ENCODE assay signal across 17 cellular contexts in the genomic region with DNA sequence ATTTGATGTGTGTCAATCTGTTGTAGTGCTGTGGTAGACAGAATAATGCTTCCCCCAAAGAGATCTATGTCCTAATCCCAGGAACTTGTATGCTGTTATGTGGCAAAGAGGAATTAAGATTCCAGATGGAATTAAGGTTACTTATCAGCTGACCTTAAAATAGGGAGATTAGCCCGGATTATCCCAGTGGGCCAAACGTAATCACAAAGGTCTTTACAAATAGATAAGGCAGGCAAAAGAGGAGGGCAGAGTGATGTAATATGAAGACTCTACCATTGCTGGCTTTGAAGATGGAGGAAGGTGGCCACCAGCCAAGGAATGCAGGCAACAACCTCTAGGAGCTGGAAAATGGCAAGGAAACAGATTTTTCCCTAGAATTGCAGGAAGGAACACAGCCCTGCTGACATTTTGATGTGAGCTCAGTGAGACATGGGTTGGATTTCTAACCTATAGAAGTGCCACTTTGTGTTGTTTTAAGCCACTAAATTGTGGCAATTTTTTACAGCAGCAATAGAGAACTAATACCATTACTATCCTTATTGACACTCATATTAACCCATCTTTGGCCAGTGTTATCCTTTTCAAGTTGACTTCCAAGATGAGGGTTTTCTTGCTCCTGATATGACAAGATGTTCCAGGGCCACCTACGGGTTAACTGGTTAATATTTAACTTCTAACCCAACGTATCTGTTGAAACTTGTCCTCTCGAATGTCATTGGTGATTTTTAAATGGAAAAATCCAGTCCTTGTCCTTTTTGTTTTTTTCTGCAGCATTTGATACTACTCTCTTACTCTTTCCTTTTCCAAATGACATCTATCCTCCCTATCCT.
"Had no signal": no experiment of that assay in that cellular context is flagged by ENCODE, and none has a peak within 500 bp of the region (broad histone marks: within the 10 kb centered on the region; RNA-seq: fewer than 3 reads in every experiment).

No MANE protein-coding gene starts in this region.

- H3K4me3 ChIP-seq: adrenal gland, left ventricle myocardium inferior, prostate gland, right lobe of liver, vagina had no signal

- H3K9me3 ChIP-seq: adrenal gland, prostate gland, right lobe of liver, vagina had no signal

- DNase-seq: activated CD4-positive, alpha-beta memory T cell treated with anti-CD3 and anti-CD28 coated beads for 36 hours; activated gamma-delta T cell treated with Interleukin-2 at 50 U/mL for 16 hours; activated T-cell treated with anti-CD3 and anti-CD28 coated beads for 4 hours; adrenal gland; effector CD8-positive, alpha-beta T cell; foreskin melanocyte; kidney; left ventricle myocardium inferior; right lobe of liver; small intestine; stimulated activated CD4-positive, alpha-beta T cell treated with anti-CD3 and anti-CD28 coated beads, Interleukin-15, amount 100 ng/mL, for 24 hours; stimulated activated CD4-positive, alpha-beta T cell treated with anti-CD3 and anti-CD28 coated beads, Interleukin-2, amount 100 ng/mL, for 48 hours; stimulated activated naive CD8-positive, alpha-beta T cell treated with anti-CD3 and anti-CD28 coated beads, Interleukin-15, amount 100 ng/mL, for 72 hours; trophoblast cell had no signal

- ATAC-seq: activated naive CD4-positive, alpha-beta T cell treated with anti-CD3 and anti-CD28 coated beads, Interleukin-2, amount 50 U/mL, for 72 hours; stimulated activated naive CD8-positive, alpha-beta T cell treated with anti-CD3 and anti-CD28 coated beads, Interleukin-15, amount 100 ng/mL, for 72 hours had no signal

- H3K27ac ChIP-seq: adrenal gland, left ventricle myocardium inferior, prostate gland, right lobe of liver, vagina had no signal

- H3K36me3 ChIP-seq: adrenal gland, left ventricle myocardium inferior, prostate gland, right lobe of liver, vagina had no signal

- H3K4me1 ChIP-seq: adrenal gland, prostate gland, right lobe of liver, vagina had no signal
